Comparison of ENCODE assay signal across 5 cellular contexts in genomic region chr4:143890323-143890722, GRCh38. TPM values are rescaled to one million over a fixed set of nuclear protein-coding genes. Genes with fewer than 3 reads are reported as not detected.
"Had no signal": no experiment of that assay in that cellular context is flagged by ENCODE, and none has a peak within 500 bp of the region (broad histone marks: within the 10 kb centered on the region; RNA-seq: fewer than 3 reads in every experiment).

No MANE protein-coding gene starts in this region.

RNA-seq across cellular contexts. Expression of gene GYPE, which starts 15.0 kb away (rescaled TPM):
- total RNA-seq: activated CD4-positive, alpha-beta T cell treated with anti-CD3 and anti-CD28 coated beads, Interleukin-2, amount 10 ng/mL, durations not matched to agents 24 days and 14 days; activated T-helper 17 cell treated with anti-CD3 and anti-CD28 coated beads, Interleukin-2, amount 50 U/mL, for 72 hours; astrocyte; body of pancreas; WTC11 had no signal
